Comparison of ENCODE assay signal across 1 cellular context in the genomic region with DNA sequence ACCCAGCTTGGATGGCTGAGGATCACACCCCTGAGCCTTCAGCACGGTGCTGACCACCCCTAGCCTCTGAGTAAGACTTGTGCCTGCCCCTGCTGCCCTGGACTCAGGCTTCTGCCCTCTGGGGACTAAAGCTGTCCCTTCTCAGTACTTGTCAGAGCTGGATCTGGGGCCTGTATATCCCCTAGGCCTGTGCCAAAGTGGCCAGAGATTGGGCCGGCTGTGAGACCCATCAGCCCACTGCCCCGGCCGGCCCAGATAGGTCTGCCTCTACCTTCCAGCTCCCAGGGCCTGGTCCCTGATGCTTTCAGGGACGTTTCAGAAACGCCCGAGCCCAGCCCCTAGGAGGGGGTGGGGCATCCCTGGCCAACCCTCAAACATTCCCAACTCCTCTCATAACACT.
TF ChIP-seq lines count a peak whose summit lies in the region.

No MANE protein-coding gene starts in this region.

TF ChIP-seq in SK-N-SH treated with all-trans-retinoic acid at 6 μM for 48 hours, 23 proteins besides CTCF, POLR2A, EP300 and RAD21 (continued from another document):
- no peak for TF ChIP-seq ZFP3 (CRISPR knock-in tag; IDR thresholded peaks at IDR 0.05)
- no peak for TF ChIP-seq PPARA (CRISPR knock-in tag; IDR thresholded peaks at IDR 0.05; ENCODE audit: borderline replicate concordance)
- TF ChIP-seq ZNF565 (CRISPR knock-in tag; conservative IDR thresholded peaks at IDR 0.05; ENCODE audit: low read depth): no peak
- no peak for TF ChIP-seq RARB (CRISPR knock-in tag; IDR thresholded peaks at IDR 0.05)
- no peak for TF ChIP-seq GLIS3 (CRISPR knock-in tag; IDR thresholded peaks at IDR 0.05)
- no peak for TF ChIP-seq CSDC2 (CRISPR knock-in tag; IDR thresholded peaks at IDR 0.05)
- TF ChIP-seq TCF4 (CRISPR knock-in tag; IDR thresholded peaks at IDR 0.05; ENCODE audit: borderline replicate concordance): no peak
- no peak for TF ChIP-seq ZNF70 (CRISPR knock-in tag; IDR thresholded peaks at IDR 0.05)
- TF ChIP-seq ARNTL (CRISPR knock-in tag; IDR thresholded peaks at IDR 0.05; ENCODE audit: borderline replicate concordance, low read depth): no peak
- no peak for TF ChIP-seq SNAI2 (CRISPR knock-in tag; IDR thresholded peaks at IDR 0.05)
- no peak for TF ChIP-seq ISL1 (CRISPR knock-in tag; IDR thresholded peaks at IDR 0.05)
- no peak for TF ChIP-seq TOX (CRISPR knock-in tag; IDR thresholded peaks at IDR 0.05; ENCODE audit: borderline replicate concordance)
